23 cellular contexts compared by ENCODE assay signal in the genomic region with DNA sequence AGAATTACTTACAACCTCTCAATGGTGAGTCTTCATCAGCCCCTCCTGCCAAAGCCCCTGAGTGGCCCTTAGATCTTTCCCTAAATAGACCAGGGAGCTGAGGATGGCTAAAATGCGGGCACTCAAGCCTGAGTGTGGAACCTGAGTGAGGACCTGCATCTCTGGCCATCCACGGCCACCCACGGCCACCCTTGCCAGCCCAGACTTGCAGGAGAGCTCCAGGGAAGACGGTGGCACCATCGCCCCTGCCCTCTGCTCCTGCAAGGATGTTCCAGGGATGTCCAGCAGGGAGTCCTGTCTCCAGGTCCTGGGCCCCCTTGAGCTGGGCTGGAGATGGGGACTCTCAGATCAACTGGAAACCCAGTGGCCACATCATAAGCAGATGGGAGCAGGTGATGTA.
DNase-seq lines count a peak whose midpoint lies in the region; ATAC-seq and TF ChIP-seq lines count a peak whose summit lies in the region.
"Had no signal": no experiment of that assay in that cellular context is flagged by ENCODE, and none has a peak within 500 bp of the region (broad histone marks: within the 10 kb centered on the region; RNA-seq: fewer than 3 reads in every experiment).

No MANE protein-coding gene starts in this region.

- peaks cover 88% of the 10 kb centered on the region for H3K4me1 ChIP-seq in BLaER1
- peaks cover 51 to 90% (median 86%) of the 10 kb centered on the region in 10 experiments for H3K4me1 ChIP-seq in BLaER1 treated with 17β-estradiol and CSF1 and Interleukin-3, amounts not matched to agents 10 nM and 100 nM
- H3K4me1 ChIP-seq in upper lobe of right lung: no peaks in the 10 kb centered on the region

- peak overlapping the region; percentile 76 for H3K4me2 ChIP-seq in BLaER1
- H3K4me2 ChIP-seq in BLaER1 treated with 17β-estradiol and CSF1 and Interleukin-3, amounts not matched to agents 10 nM and 100 nM: peak overlapping the region in 9 of 11 experiments; percentile 73 to 90 (median 82); a peak in 18 of 22 replicates

- H3K36me3 ChIP-seq in BLaER1: no peaks in the 10 kb centered on the region
- H3K36me3 ChIP-seq in BLaER1 treated with 17β-estradiol and CSF1 and Interleukin-3, amounts not matched to agents 10 nM and 100 nM: no peaks in the 10 kb centered on the region
- no peaks in the 10 kb centered on the region for H3K36me3 ChIP-seq in upper lobe of right lung
- H3K36me3 ChIP-seq: BE2C had no signal

- H3K9ac ChIP-seq in BLaER1: no peak overlapping the region
- H3K9ac ChIP-seq in BLaER1 treated with 17β-estradiol and CSF1 and Interleukin-3, amounts not matched to agents 10 nM and 100 nM: no peak overlapping the region

- H3K27ac ChIP-seq in BLaER1: peak overlapping the region; percentile 25
- no peak overlapping the region for H3K27ac ChIP-seq in BLaER1 treated with 17β-estradiol and CSF1 and Interleukin-3, amounts not matched to agents 10 nM and 100 nM
- no peak overlapping the region for H3K27ac ChIP-seq in upper lobe of right lung

- H3K27me3 ChIP-seq in BLaER1 (no peaks in the 10 kb centered on the region), upper lobe of right lung (no peaks in the 10 kb centered on the region)
- H3K27me3 ChIP-seq in BLaER1 treated with 17β-estradiol and CSF1 and Interleukin-3, amounts not matched to agents 10 nM and 100 nM: peaks cover 0 to 32% (median 0%) of the 10 kb centered on the region in 11 experiments; a peak in 4 of 22 replicates
- H3K27me3 ChIP-seq: BE2C had no signal

- TF ChIP-seq CTCF in upper lobe of right lung (IDR thresholded peaks at IDR 0.05): no peak

- no peaks in the 10 kb centered on the region for H4K20me1 ChIP-seq in BLaER1
- H4K20me1 ChIP-seq in BLaER1 treated with 17β-estradiol and CSF1 and Interleukin-3, amounts not matched to agents 10 nM and 100 nM: no peaks in the 10 kb centered on the region; a peak in 1 of 22 replicates

- intact Hi-C loops in Right ventricle myocardium inferior (cut with DNase I): no loop called here
- intact Hi-C loops in left cardiac atrium (cut with DNase I): no loop called here
- intact Hi-C loops in upper lobe of right lung (cut with DNase I): no loop called here

- DNase-seq in Right ventricle myocardium inferior (ENCODE audit: missing footprints): peak; percentile 37
- no peak for DNase-seq in left cardiac atrium
- peak; percentile 47 for DNase-seq in upper lobe of right lung
- no peak for DNase-seq in OCI-M1 (lab: John Stamatoyannopoulos, UW)
- DNase-seq: 8988T; ACHN; BE2C; C1 segment of cervical spinal cord; CD4-positive, alpha-beta memory T cell; CD4-positive, CD25-positive, alpha-beta regulatory T cell; CD8-positive, alpha-beta memory T cell; COR-L47; DMS 273 treated with DMSO at 0.1 percent for 48 hours; DMS153; DMS53; DMS79; DND-41; EL; GDM1 had no signal

- H3K4me3 ChIP-seq in BLaER1 (no peak overlapping the region), upper lobe of right lung (no peak overlapping the region)
- H3K4me3 ChIP-seq in BLaER1 treated with 17β-estradiol and CSF1 and Interleukin-3, amounts not matched to agents 10 nM and 100 nM: no peak overlapping the region; a peak in 1 of 20 replicates
- H3K4me3 ChIP-seq: GM12878 had no signal

- ATAC-seq in Right ventricle myocardium inferior: no peak
- ATAC-seq in left cardiac atrium: no peak
- ATAC-seq in upper lobe of right lung: no peak
- no peak for ATAC-seq in GM18867 (IDR thresholded peaks at IDR 0.05; ENCODE audit: unreplicated experiment)
- ATAC-seq: GM12878 had no signal

- H3K9me3 ChIP-seq in BLaER1 (no peaks in the 10 kb centered on the region), upper lobe of right lung (no peaks in the 10 kb centered on the region)
- H3K9me3 ChIP-seq in BLaER1 treated with 17β-estradiol and CSF1 and Interleukin-3, amounts not matched to agents 10 nM and 100 nM (replicated peaks in 1 of 11): peaks cover 0 to 3% (median 0%) of the 10 kb centered on the region in 11 experiments; a peak in 1 of 22 replicates
- H3K9me3 ChIP-seq: BE2C had no signal

Comparison
In these comparisons a context has a peak if more than half of its experiments do, and no peak if none do; other contexts are left out.
1. DNase-seq: peak in Right ventricle myocardium inferior (single experiment) and upper lobe of right lung (single experiment); none in left cardiac atrium (single experiment) and OCI-M1 (single experiment).